Comparison of ENCODE assay signal across 19 cellular contexts in genomic region chr13:108923386-108924061, GRCh38.
DNase-seq lines count a peak whose midpoint lies in the region; ATAC-seq, FAIRE-seq and TF ChIP-seq lines count a peak whose summit lies in the region.
"Had no signal": no experiment of that assay in that cellular context is flagged by ENCODE, and none has a peak within 500 bp of the region (broad histone marks: within the 10 kb centered on the region; RNA-seq: fewer than 3 reads in every experiment).

No MANE protein-coding gene starts in this region.

- no peak overlapping the region for H2BK20ac ChIP-seq in H1 (ENCODE audit: low read length)

- H2BK15ac ChIP-seq in H1 (ENCODE audit: low read length) = no peak overlapping the region

- H3K9me3 Mint-ChIP-seq in stimulated activated effector memory CD8-positive, alpha-beta T cell treated with anti-CD3 and anti-CD28 coated beads, Interleukin-12 subunit alpha, Interleukin-12 subunit beta, amount 100 ng/mL, for 72 hours = peaks cover 3% of the 10 kb centered on the region
- H3K9me3 Mint-ChIP-seq: HFFc6 had no signal

- H3K9ac ChIP-seq in HepG2 (ENCODE audit: insufficient read depth, low read depth, low read length) = no peak overlapping the region
- H3K9ac ChIP-seq in H1 (replicated peaks in 1 of 4; ENCODE audit: extremely low read depth in 1 of 4, low read depth in 3 of 4, low read length in 3 of 4) = no peak overlapping the region
- H3K9ac ChIP-seq: BLaER1, GM23248 had no signal

- no peak for TF ChIP-seq CTCF in HepG2 (CRISPR knock-in tag; IDR thresholded peaks at IDR 0.05)
- TF ChIP-seq CTCF in right lobe of liver (IDR thresholded peaks at IDR 0.05) = no peak
- no peak for TF ChIP-seq CTCF in H1 (IDR thresholded peaks at IDR 0.05; ENCODE audit: control extremely low read depth in 1 of 3, insufficient read depth in 1 of 3, low read depth in 1 of 3, low read length in 3 of 3)

- H4K5ac ChIP-seq in H1 (ENCODE audit: insufficient read length, low read depth, low read length) = no peak overlapping the region

- no peak overlapping the region for H3K23ac ChIP-seq in H1 (ENCODE audit: insufficient read length)

- H4K20me1 ChIP-seq in HepG2 (ENCODE audit: insufficient read depth, low read length) (no peaks in the 10 kb centered on the region), H1 (replicated peaks in 1 of 2; ENCODE audit: control insufficient read depth in 1 of 2, insufficient read depth in 2 of 2, low read length in 2 of 2) (no peaks in the 10 kb centered on the region)
- H4K20me1 ChIP-seq: BLaER1 had no signal

- CTCF ChIA-PET in HepG2 (lab: Yijun Ruan, JAX; ENCODE audit: low intra/inter-chr PET ratio, low total read pairs) (no interaction called here), H1 (lab: Charles Lee; ENCODE audit: partially characterized antibody) (interaction anchor here (0.7 to 3.0 kb wide), 4 partner anchors 9 to 28 kb away, joined by 3 to 19 read pairs (median 4); no protein-coding TSS in a partner anchor)

- H4K8ac ChIP-seq in H1 (ENCODE audit: extremely low read depth, insufficient read depth, low read length) = no peak overlapping the region

- no peaks in the 10 kb centered on the region for H3K9me3 ChIP-seq in HepG2 (ENCODE audit: low read length)
- H3K9me3 ChIP-seq in right lobe of liver = no peaks in the 10 kb centered on the region
- H3K9me3 ChIP-seq in H1 (ENCODE audit: insufficient read depth in 2 of 2, low read depth in 1 of 2, low read length in 1 of 2) = no peaks in the 10 kb centered on the region
- H3K9me3 ChIP-seq: BLaER1, Caco-2 had no signal

- H3K27me3 ChIP-seq in HepG2 (ENCODE audit: control insufficient read depth in 1 of 2, insufficient read depth in 2 of 2, low read length in 2 of 2) (no peaks in the 10 kb centered on the region; a peak in 1 of 5 replicates), right lobe of liver (no peaks in the 10 kb centered on the region), H1 (replicated peaks in 1 of 4; ENCODE audit: control insufficient read depth in 3 of 4, extremely low read depth in 1 of 4, insufficient read depth in 3 of 4, low read length in 3 of 4) (no peaks in the 10 kb centered on the region)
- H3K27me3 ChIP-seq: BLaER1 had no signal

- 64% methylated on average over 8 of the region's 15 CpGs for WGBS in HepG2 (ENCODE audit: low lambda C conversion rate)
- 93% methylated on average over 9 of the region's 15 CpGs for WGBS in right lobe of liver (ENCODE audit: insufficient coverage, low coverage, low lambda C conversion rate, missing lambda C conversion rate)
- 96% methylated on average over 12 of the region's 15 CpGs; no CpG with 5 or more reads in 1 of the 2 experiments for WGBS in H1 (ENCODE audit: extremely low coverage in 1 of 2, insufficient coverage in 1 of 2, insufficient read length in 1 of 2, insufficient replicate concordance in 2 of 2, low coverage in 1 of 2, low lambda C conversion rate in 2 of 2, missing lambda C conversion rate in 1 of 2), 2 experiments

- no peak for FAIRE-seq in HepG2 (lab: Jason Lieb, UNC)
- FAIRE-seq in H1 (lab: Jason Lieb, UNC) = no peak
- FAIRE-seq: GM12892 had no signal

- in situ Hi-C loops in HepG2 (cut with HindIII; ENCODE audit: extremely low pct_ligation_motif_present, low pct_unique_long_range_greater_than_20kb) = no loop called here

- no peak overlapping the region for H3K18ac ChIP-seq in H1 (ENCODE audit: extremely low read depth, low read length)

- intact Hi-C loops in HepG2 (cut with micrococcal nuclease; ENCODE audit: unreplicated experiment) = no loop called here
- intact Hi-C loops in right lobe of liver (cut with DNase I) = no loop called here

- H3K4me1 ChIP-seq in HepG2 (ENCODE audit: insufficient read depth, low read length) = no peaks in the 10 kb centered on the region
- peaks cover 0 to 15% (median 3%) of the 10 kb centered on the region in 4 donors for H3K4me1 ChIP-seq in right lobe of liver
- H3K4me1 ChIP-seq in H1 (replicated peaks in 1 of 4; ENCODE audit: control insufficient read depth in 3 of 4, insufficient read depth in 4 of 4, low read length in 3 of 4) = no peaks in the 10 kb centered on the region
- H3K4me1 ChIP-seq: BLaER1, Caco-2 had no signal

- H2AK5ac ChIP-seq in H1 (ENCODE audit: low read depth, low read length) = no peak overlapping the region

- H3K56ac ChIP-seq in H1 (replicated peaks; ENCODE audit: insufficient read length, low read depth, low read length) = no peak overlapping the region

- no peak overlapping the region for H2BK120ac ChIP-seq in H1 (replicated peaks; ENCODE audit: low read depth, low read length)

- no peak for TF ChIP-seq EP300 in HepG2 (IDR thresholded peaks at IDR 0.05; ENCODE audit: low read depth in 2 of 2, low read length in 2 of 2)
- no peak for TF ChIP-seq EP300 in HepG2 (CRISPR knock-in tag; IDR thresholded peaks at IDR 0.05; ENCODE audit: borderline replicate concordance)
- no peak for TF ChIP-seq EP300 in H1 (IDR thresholded peaks at IDR 0.05; ENCODE audit: borderline replicate concordance in 1 of 2, low read depth in 2 of 2, low read length in 2 of 2)

- TF ChIP-seq POLR2A in HepG2 (IDR thresholded peaks at IDR 0.05; ENCODE audit: insufficient read depth in 1 of 2, low read depth in 2 of 2, low read length in 2 of 2) (no peak), right lobe of liver (IDR thresholded peaks at IDR 0.05) (no peak), H1 (IDR thresholded peaks at IDR 0.05; ENCODE audit: control extremely low read depth in 1 of 2, low read depth in 2 of 2, low read length in 2 of 2) (no peak)

- H3K23me2 ChIP-seq in H1 (ENCODE audit: low read depth, low read length) = no peaks in the 10 kb centered on the region

- H3K4me3 Mint-ChIP-seq in stimulated activated effector memory CD8-positive, alpha-beta T cell treated with anti-CD3 and anti-CD28 coated beads, Interleukin-12 subunit alpha, Interleukin-12 subunit beta, amount 100 ng/mL, for 72 hours = no peak overlapping the region
- H3K4me3 Mint-ChIP-seq: CD8-positive, alpha-beta memory T cell; HFFc6 had no signal

- ATAC-seq in HepG2 (no peak; the same call in 2 of the 3 replicates), right lobe of liver (no peak)
- ATAC-seq in stimulated activated effector memory CD8-positive, alpha-beta T cell treated with anti-CD3 and anti-CD28 coated beads, Interleukin-12 subunit alpha, Interleukin-12 subunit beta, amount 100 ng/mL, for 72 hours = peak; percentile 20

- no peaks in the 10 kb centered on the region for H3K4me1 Mint-ChIP-seq in stimulated activated effector memory CD8-positive, alpha-beta T cell treated with anti-CD3 and anti-CD28 coated beads, Interleukin-12 subunit alpha, Interleukin-12 subunit beta, amount 100 ng/mL, for 72 hours
- H3K4me1 Mint-ChIP-seq: CD8-positive, alpha-beta memory T cell had no signal

- no peaks in the 10 kb centered on the region for H3K79me2 ChIP-seq in HepG2 (ENCODE audit: insufficient read depth, low read length)
- H3K79me2 ChIP-seq in H1 (ENCODE audit: control insufficient read depth in 1 of 2, insufficient read depth in 2 of 2, low read length in 2 of 2) = no peaks in the 10 kb centered on the region

- TF ChIP-seq RAD21 in HepG2 (CRISPR knock-in tag; IDR thresholded peaks at IDR 0.05) (no peak), H1 (IDR thresholded peaks at IDR 0.05 in 1 of 2, conservative IDR thresholded peaks at IDR 0.05 in 1 of 2; ENCODE audit: low read depth in 2 of 2, low read length in 2 of 2) (no peak)

- no peak overlapping the region for H3K14ac ChIP-seq in H1 (ENCODE audit: insufficient read length)

- H4K91ac ChIP-seq in H1 (replicated peaks; ENCODE audit: insufficient read length, low read length) = no peak overlapping the region

- H3K36me3 Mint-ChIP-seq in stimulated activated effector memory CD8-positive, alpha-beta T cell treated with anti-CD3 and anti-CD28 coated beads, Interleukin-12 subunit alpha, Interleukin-12 subunit beta, amount 100 ng/mL, for 72 hours = no peaks in the 10 kb centered on the region
- H3K36me3 Mint-ChIP-seq: CD8-positive, alpha-beta memory T cell had no signal

- no peak overlapping the region; the same call in 1 of the 2 replicates for H2BK12ac ChIP-seq in H1 (ENCODE audit: low read depth, low read length)

- no peak overlapping the region for H3K27ac Mint-ChIP-seq in stimulated activated effector memory CD8-positive, alpha-beta T cell treated with anti-CD3 and anti-CD28 coated beads, Interleukin-12 subunit alpha, Interleukin-12 subunit beta, amount 100 ng/mL, for 72 hours
- H3K27ac Mint-ChIP-seq: CD8-positive, alpha-beta memory T cell; HFFc6 had no signal

- BruUV-seq in HepG2 (replicated peaks; lab: Mats Ljungman, UMichigan) = no TSS peak

- no peak overlapping the region for H2BK5ac ChIP-seq in H1 (ENCODE audit: low read depth, low read length)

- H3K27ac ChIP-seq in HepG2 (ENCODE audit: extremely low read length, insufficient read depth, low read length) (no peak overlapping the region), right lobe of liver (no peak overlapping the region), H1 (ENCODE audit: low read depth, low read length) (no peak overlapping the region)
- H3K27ac ChIP-seq: 22Rv1, BLaER1, GM23248, HL-60 had no signal

- no peak overlapping the region for H3K4ac ChIP-seq in H1 (replicated peaks; ENCODE audit: insufficient read length, low read depth, low read length)

- H2AFZ ChIP-seq in HepG2 (ENCODE audit: low read length) (no peak overlapping the region), H1 (ENCODE audit: low read length) (peak overlapping the region; percentile 92)
- H2AFZ ChIP-seq: GM23248 had no signal

- POLR2A ChIA-PET in HepG2 (lab: Yijun Ruan, JAX) (no interaction called here), H1 (lab: Charles Lee; ENCODE audit: partially characterized antibody) (no interaction called here)

- H3K4me3 ChIP-seq in HepG2 (replicated peaks in 1 of 3; ENCODE audit: insufficient read depth in 1 of 3, low read depth in 2 of 3, low read length in 3 of 3) (no peak overlapping the region), right lobe of liver (no peak overlapping the region), H1 (ENCODE audit: extremely low read depth in 1 of 4, insufficient read depth in 2 of 4, low read depth in 3 of 4, low read length in 4 of 4) (no peak overlapping the region)
- H3K4me3 ChIP-seq: BLaER1, GM23248 had no signal

- DNase-seq in HepG2 (ENCODE audit: low spot score) = no peak
- no peak for DNase-seq in right lobe of liver
- DNase-seq in H1 (ENCODE audit: low read depth in 1 of 2, low spot score in 2 of 2) = no peak
- DNase-seq in stimulated activated effector memory CD8-positive, alpha-beta T cell treated with anti-CD3 and anti-CD28 coated beads, Interleukin-12 subunit alpha, Interleukin-12 subunit beta, amount 100 ng/mL, for 72 hours (ENCODE audit: low spot score in 2 of 2) = no peak
- DNase-seq in GOT3 (lab: John Stamatoyannopoulos, UW) = no peak
- no peak for DNase-seq in NCI-H1417 treated with DMSO at 0.1 percent for 48 hours (lab: John Stamatoyannopoulos, UW)
- no peak for DNase-seq in GM19240 (ENCODE audit: insufficient read length, low spot score)
- DNase-seq: AML-193; Caco-2; CD8-positive, alpha-beta memory T cell; DND-41; GDM1; KG1 had no signal

- H3K36me3 ChIP-seq in HepG2 (replicated peaks in 1 of 2; ENCODE audit: control insufficient read depth in 1 of 2, insufficient read depth in 2 of 2, low read length in 2 of 2) (no peaks in the 10 kb centered on the region), right lobe of liver (no peaks in the 10 kb centered on the region), H1 (ENCODE audit: control insufficient read depth in 2 of 4, insufficient read depth in 4 of 4, low read length in 3 of 4) (no peaks in the 10 kb centered on the region)
- H3K36me3 ChIP-seq: BLaER1 had no signal

- H3K4me2 ChIP-seq in HepG2 (ENCODE audit: low read depth, low read length) = no peak overlapping the region
- no peak overlapping the region for H3K4me2 ChIP-seq in H1 (ENCODE audit: insufficient read depth in 1 of 2, low read depth in 2 of 2, low read length in 2 of 2)
- H3K4me2 ChIP-seq: BLaER1 had no signal

- H3K79me1 ChIP-seq in H1 (ENCODE audit: low read depth, low read length) = no peaks in the 10 kb centered on the region

Comparison
In these comparisons a context has a peak if more than half of its experiments do, and no peak if none do; other contexts are left out.
1. Of the 41 proteins assayed by ChIP-seq in both HepG2 and H1: peak only in HepG2: MAFK; only in H1: none; in both: none; in neither: 40.